ENCODE assay signal across 8 cellular contexts in the genomic region with DNA sequence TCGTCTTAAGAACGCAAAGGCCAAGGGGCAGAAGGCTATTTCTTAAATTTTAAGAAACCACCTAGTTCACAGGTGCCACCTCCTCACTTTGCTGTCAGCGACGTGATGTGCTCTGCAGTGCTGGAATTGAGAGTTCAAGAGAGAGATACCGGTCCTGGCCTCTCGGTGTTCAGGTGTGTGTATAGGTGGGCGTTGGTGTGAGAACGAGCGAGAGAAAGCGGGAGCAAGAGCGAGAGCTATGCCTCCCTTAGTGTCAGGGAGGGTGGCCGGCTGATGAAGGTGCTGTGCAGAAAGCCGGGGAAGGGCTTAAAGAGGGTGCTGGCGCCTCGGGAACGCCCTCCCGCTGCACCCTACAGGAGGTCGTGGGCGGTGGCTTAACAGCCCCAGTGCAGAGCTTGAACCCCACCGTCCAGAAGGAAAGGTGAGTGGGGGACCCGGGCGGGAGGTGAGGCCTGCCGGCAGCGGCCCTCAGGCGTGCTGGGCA.
DNase-seq lines count a peak whose midpoint lies in the region; ATAC-seq and TF ChIP-seq lines count a peak whose summit lies in the region.

No MANE protein-coding gene starts in this region.

- H3K9ac ChIP-seq in MM.1S (ENCODE audit: low read length), result peak overlapping the region; percentile 20; the same call in 1 of the 2 replicates

- H3F3A ChIP-seq in MM.1S (ENCODE audit: insufficient read depth, low read length), result peaks cover 5% of the 10 kb centered on the region; the same call in 1 of the 2 replicates

- H3K4me3 ChIP-seq in MM.1S (ENCODE audit: low read length) (peak overlapping the region; percentile 89), osteoblast (ENCODE audit: insufficient read depth, low read length) (peak overlapping the region; percentile 81)

- peaks cover 10% of the 10 kb centered on the region for H3K9me3 Mint-ChIP-seq in central memory CD8-positive, alpha-beta T cell

- H3K9me3 ChIP-seq in MM.1S (replicated peaks; ENCODE audit: insufficient read depth, low read length), result no peaks in the 10 kb centered on the region
- no peaks in the 10 kb centered on the region for H3K9me3 ChIP-seq in osteoblast (ENCODE audit: low read depth, low read length)

- TF ChIP-seq CTCF in GM10266 (IDR thresholded peaks at IDR 0.05; ENCODE audit: control insufficient read depth, insufficient read depth, low read depth, missing control alignments) (no peak), MM.1S (IDR thresholded peaks at IDR 0.05; ENCODE audit: low read length) (no peak), osteoblast (IDR thresholded peaks at IDR 0.05; ENCODE audit: extremely low read depth, low read depth, low read length) (no peak), GM20000 (IDR thresholded peaks at IDR 0.05; ENCODE audit: extremely low read depth, missing control alignments) (no peak)

- H2AFZ ChIP-seq in MM.1S (ENCODE audit: low read length) (peak overlapping the region; percentile 56), osteoblast (ENCODE audit: low read length) (peak overlapping the region; percentile 56)

- peaks cover 3% of the 10 kb centered on the region; the same call in 1 of the 2 replicates for H3K79me2 ChIP-seq in MM.1S (ENCODE audit: low read length)
- H3K79me2 ChIP-seq in osteoblast (ENCODE audit: insufficient read depth, low read length), result peaks cover 5% of the 10 kb centered on the region

- peak overlapping the region; percentile 86 for H3K4me2 ChIP-seq in MM.1S (ENCODE audit: low read depth, low read length)
- peak overlapping the region; percentile 86 for H3K4me2 ChIP-seq in osteoblast (ENCODE audit: insufficient read depth, low read length)

- peaks cover 32% of the 10 kb centered on the region for H3K4me1 Mint-ChIP-seq in central memory CD8-positive, alpha-beta T cell

- no peak overlapping the region for H3K27ac ChIP-seq in MM.1S (ENCODE audit: low read length)
- H3K27ac ChIP-seq in osteoblast (ENCODE audit: low read depth, low read length), result no peak overlapping the region

- H3K36me3 ChIP-seq in MM.1S (replicated peaks; ENCODE audit: insufficient read depth, low read length), result no peaks in the 10 kb centered on the region
- no peaks in the 10 kb centered on the region for H3K36me3 ChIP-seq in osteoblast (ENCODE audit: insufficient read depth, low read length)

- H3K27me3 ChIP-seq in MM.1S (replicated peaks; ENCODE audit: insufficient read depth, low read length), result peaks cover 16% of the 10 kb centered on the region; the same call in 1 of the 2 replicates
- peaks cover 51% of the 10 kb centered on the region for H3K27me3 ChIP-seq in osteoblast (ENCODE audit: insufficient read depth, low read length)

- ATAC-seq in central memory CD8-positive, alpha-beta T cell (replicated peaks; ENCODE audit: extremely low read depth, poor library complexity, severe bottlenecking), result no peak
- ATAC-seq in HG03521 (IDR thresholded peaks at IDR 0.05; ENCODE audit: unreplicated experiment), result no peak

- intact Hi-C loops in posterior cingulate gyrus (cut with DNase I), result loop anchor here (2.0 kb wide), 1 partner anchor 72 kb away; no protein-coding TSS in a partner anchor

- H3K27ac Mint-ChIP-seq in central memory CD8-positive, alpha-beta T cell (ENCODE audit: low read depth), result no peak overlapping the region

- H3K9me2 ChIP-seq in MM.1S (replicated peaks; ENCODE audit: insufficient read depth, low read length), result no peaks in the 10 kb centered on the region

- H3K4me1 ChIP-seq in MM.1S (ENCODE audit: low read length), result peaks cover 17% of the 10 kb centered on the region
- H3K4me1 ChIP-seq in osteoblast (ENCODE audit: insufficient read depth, low read length), result peaks cover 21% of the 10 kb centered on the region

- DNase-seq in GM10266 (ENCODE audit: extremely low spot score) (peak; percentile 40), MM.1S (no peak), osteoblast (ENCODE audit: insufficient read length, low spot score, missing footprints) (peak; percentile 44), GM20000 (ENCODE audit: low spot score) (no peak), KG1 (lab: John Stamatoyannopoulos, UW) (no peak), posterior cingulate gyrus (no peak)
- DNase-seq in central memory CD8-positive, alpha-beta T cell (ENCODE audit: low spot score in 2 of 2), result no peak

- no peaks in the 10 kb centered on the region for H4K20me1 ChIP-seq in MM.1S (ENCODE audit: insufficient read depth, low read length)
- no peaks in the 10 kb centered on the region for H4K20me1 ChIP-seq in osteoblast (ENCODE audit: insufficient read depth, low read length)

- peaks cover 6% of the 10 kb centered on the region for H3K36me3 Mint-ChIP-seq in central memory CD8-positive, alpha-beta T cell (ENCODE audit: insufficient read depth)

- H3K27me3 Mint-ChIP-seq in central memory CD8-positive, alpha-beta T cell, result peaks cover 95% of the 10 kb centered on the region

- peak overlapping the region; percentile 72 for H3K4me3 Mint-ChIP-seq in central memory CD8-positive, alpha-beta T cell

Comparison
In these comparisons a context has a peak if more than half of its experiments do, and no peak if none do; other contexts are left out.
1. DNase-seq: peak in GM10266 (single experiment) and osteoblast (single experiment); none in MM.1S (single experiment), central memory CD8-positive, alpha-beta T cell (0 of 2), GM20000 (single experiment), KG1 (single experiment) and posterior cingulate gyrus (0 of 10).